In the genomic region with DNA sequence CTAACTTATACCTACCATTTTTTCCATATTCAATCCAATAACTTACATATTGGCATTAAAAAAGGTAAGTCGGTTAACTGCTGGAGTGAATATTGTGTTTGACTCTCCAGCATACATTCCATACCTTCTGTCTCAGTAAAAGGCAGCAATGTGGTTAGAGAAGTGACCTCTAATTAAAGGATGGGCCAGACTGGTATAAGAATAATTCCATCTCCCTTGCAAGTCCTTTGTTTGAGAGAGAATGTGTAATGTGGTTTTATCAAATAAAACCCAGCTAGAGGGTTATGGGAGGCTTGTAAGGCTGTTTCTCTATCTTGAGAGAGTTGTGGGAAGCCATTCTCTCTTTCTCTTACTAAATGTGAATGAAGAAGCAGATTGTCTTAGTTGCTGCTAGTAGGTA, we compare ENCODE assay signal across 37 cellular contexts.
"Had no signal": no experiment of that assay in that cellular context is flagged by ENCODE, and none has a peak within 500 bp of the region (broad histone marks: within the 10 kb centered on the region; RNA-seq: fewer than 3 reads in every experiment).

No MANE protein-coding gene starts in this region.

- H3K4me3 ChIP-seq: ascending aorta, body of pancreas, breast epithelium had no signal

- ATAC-seq: activated CD8-positive, alpha-beta T cell treated with anti-CD3 and anti-CD28 coated beads for 36 hours; activated naive CD8-positive, alpha-beta T cell treated with anti-CD3 and anti-CD28 coated beads, Interleukin-2, amount 50 U/mL, for 24 hours; activated T-cell treated with anti-CD3 and anti-CD28 coated beads, Interleukin-2, amount 50 U/mL, for 4 hours; activated T-cell treated with anti-CD3 and anti-CD28 coated beads, Interleukin-2, amount 50 U/mL, for 72 hours; activated T-helper 17 cell treated with anti-CD3 and anti-CD28 coated beads, Interleukin-2, amount 50 U/mL, for 72 hours; body of pancreas had no signal

- H3K4me1 Mint-ChIP-seq: activated naive CD4-positive, alpha-beta T cell treated with anti-CD3 and anti-CD28 coated beads, Interleukin-2, amount 10 ng/mL, durations not matched to agents 7 days and 5 days; activated naive CD4-positive, alpha-beta T cell treated with anti-CD3 and anti-CD28 coated beads, Interleukin-2, amount 50 U/mL, for 24 hours; activated naive CD8-positive, alpha-beta T cell treated with anti-CD3 and anti-CD28 coated beads, Interleukin-2, amount 10 ng/mL, durations not matched to agents 7 days and 5 days; activated T-helper 17 cell treated with anti-CD3 and anti-CD28 coated beads, Interleukin-2, amount 50 U/mL, for 72 hours had no signal

- H3K4me1 ChIP-seq: ascending aorta, body of pancreas, breast epithelium had no signal

- H3K27me3 ChIP-seq: ascending aorta, body of pancreas, brain microvascular endothelial cell, breast epithelium had no signal

- H3K36me3 Mint-ChIP-seq: activated CD4-positive, alpha-beta memory T cell treated with anti-CD3 and anti-CD28 coated beads for 36 hours; activated naive CD4-positive, alpha-beta T cell treated with anti-CD3 and anti-CD28 coated beads, Interleukin-2, amount 10 ng/mL, durations not matched to agents 7 days and 5 days; activated naive CD4-positive, alpha-beta T cell treated with anti-CD3 and anti-CD28 coated beads, Interleukin-2, amount 50 U/mL, for 24 hours; activated naive CD8-positive, alpha-beta T cell; activated naive CD8-positive, alpha-beta T cell treated with anti-CD3 and anti-CD28 coated beads, Interleukin-2, amount 10 ng/mL, durations not matched to agents 7 days and 5 days had no signal

- DNase-seq: activated B cell treated with CpG ODN at 0.5 μM for 24 hours; activated CD4-positive, alpha-beta memory T cell treated with anti-CD3 and anti-CD28 coated beads for 36 hours; activated CD4-positive, alpha-beta T cell treated with anti-CD3 and anti-CD28 coated beads for 4 hours; activated CD4-positive, alpha-beta T cell treated with anti-CD3 and anti-CD28 coated beads, Interleukin-2, amount 10 ng/mL, durations not matched to agents 24 days and 14 days; activated CD4-positive, alpha-beta T cell treated with anti-CD3 and anti-CD28 coated beads, Interleukin-2, amount 50 U/mL, for 1 hour; activated CD4-positive, alpha-beta T cell treated with anti-CD3 and anti-CD28 coated beads, Interleukin-2, amount 50 U/mL, for 4 hours; activated CD4-positive, CD25-positive, alpha-beta regulatory T cell treated with anti-CD3 and anti-CD28 coated beads, Interleukin-2, amount 50 U/mL, for 72 hours; activated CD8-positive, alpha-beta memory T cell treated with anti-CD3 and anti-CD28 coated beads, Interleukin-2, amount 50 U/mL, for 4 hours; activated CD8-positive, alpha-beta T cell treated with anti-CD3 and anti-CD28 coated beads for 36 hours; activated gamma-delta T cell; activated naive CD4-positive, alpha-beta T cell treated with anti-CD3 and anti-CD28 coated beads, Interleukin-2, amount 10 ng/mL, durations not matched to agents 7 days and 5 days; activated naive CD4-positive, alpha-beta T cell treated with Interleukin-2 at 50 U/mL for 16 hours; activated naive CD8-positive, alpha-beta T cell treated with anti-CD3 and anti-CD28 coated beads, Interleukin-2, amount 10 ng/mL, durations not matched to agents 7 days and 5 days; activated naive CD8-positive, alpha-beta T cell treated with anti-CD3 and anti-CD28 coated beads, Interleukin-2, amount 50 U/mL, for 24 hours; activated T-cell treated with anti-CD3 and anti-CD28 coated beads for 4 hours; activated T-cell treated with anti-CD3 and anti-CD28 coated beads, Interleukin-2, amount 50 U/mL, for 1 hour; activated T-cell treated with anti-CD3 and anti-CD28 coated beads, Interleukin-2, amount 50 U/mL, for 4 hours; activated T-cell treated with anti-CD3 and anti-CD28 coated beads, Interleukin-2, amount 50 U/mL, for 72 hours; amygdala; anterior cingulate cortex; body of pancreas; brain microvascular endothelial cell; central memory CD4-positive, alpha-beta T cell; SW 1271; T-helper 1 cell; T-helper 2 cell; T-helper 9 cell had no signal

- H3K4me3 Mint-ChIP-seq: activated B cell treated with CpG ODN at 0.5 μM for 24 hours; activated CD4-positive, alpha-beta memory T cell treated with anti-CD3 and anti-CD28 coated beads for 36 hours; activated CD4-positive, alpha-beta T cell treated with anti-CD3 and anti-CD28 coated beads, Interleukin-2, amount 10 ng/mL, durations not matched to agents 24 days and 14 days; activated CD8-positive, alpha-beta T cell treated with anti-CD3 and anti-CD28 coated beads for 36 hours; activated naive CD4-positive, alpha-beta T cell treated with anti-CD3 and anti-CD28 coated beads, Interleukin-2, amount 10 ng/mL, durations not matched to agents 7 days and 5 days; activated naive CD4-positive, alpha-beta T cell treated with anti-CD3 and anti-CD28 coated beads, Interleukin-2, amount 50 U/mL, for 24 hours; activated naive CD8-positive, alpha-beta T cell; activated naive CD8-positive, alpha-beta T cell treated with anti-CD3 and anti-CD28 coated beads, Interleukin-2, amount 10 ng/mL, durations not matched to agents 7 days and 5 days; activated naive CD8-positive, alpha-beta T cell treated with anti-CD3 and anti-CD28 coated beads, Interleukin-2, amount 50 U/mL, for 24 hours; activated T-cell treated with anti-CD3 and anti-CD28 coated beads, Interleukin-2, amount 50 U/mL, for 4 hours; activated T-cell treated with anti-CD3 and anti-CD28 coated beads, Interleukin-2, amount 50 U/mL, for 72 hours; activated T-helper 1 cell treated with anti-CD3 and anti-CD28 coated beads, Interleukin-12 subunit alpha, Interleukin-12 subunit beta, Interleukin-2, Interleukin-4 antibody, amounts not matched to agents 30 ng/mL and 10 ng/mL and 1 ng/mL, durations not matched to agents 14 hours and 24 hours and 36 hours; activated T-helper 17 cell treated with anti-CD3 and anti-CD28 coated beads, Interleukin-2, amount 50 U/mL, for 72 hours; T-helper 1 cell treated with Interleukin-12 subunit alpha and Interleukin-12 subunit beta and Interleukin-4 antibody, amounts not matched to agents 30 μg/mL and 1 μg/mL, for 36 hours; T-helper 2 cell treated with Interferon-gamma antibody and Interleukin-4, amounts not matched to agents 5 μg/mL and 100 μg/mL, for 36 hours had no signal

- H3K9me3 ChIP-seq: ascending aorta, body of pancreas, breast epithelium had no signal

- FAIRE-seq: TTC549 had no signal

- H3K9me3 Mint-ChIP-seq: activated B cell treated with CpG ODN at 0.5 μM for 24 hours; activated CD4-positive, alpha-beta T cell treated with anti-CD3 and anti-CD28 coated beads, Interleukin-2, amount 10 ng/mL, durations not matched to agents 24 days and 14 days; activated CD8-positive, alpha-beta T cell treated with anti-CD3 and anti-CD28 coated beads for 36 hours; activated naive CD4-positive, alpha-beta T cell treated with anti-CD3 and anti-CD28 coated beads, Interleukin-2, amount 50 U/mL, for 24 hours; activated naive CD8-positive, alpha-beta T cell treated with anti-CD3 and anti-CD28 coated beads, Interleukin-2, amount 10 ng/mL, durations not matched to agents 7 days and 5 days; activated naive CD8-positive, alpha-beta T cell treated with anti-CD3 and anti-CD28 coated beads, Interleukin-2, amount 50 U/mL, for 24 hours; activated T-cell treated with anti-CD3 and anti-CD28 coated beads, Interleukin-2, amount 50 U/mL, for 72 hours; activated T-helper 1 cell treated with anti-CD3 and anti-CD28 coated beads, Interleukin-12 subunit alpha, Interleukin-12 subunit beta, Interleukin-2, Interleukin-4 antibody, amounts not matched to agents 30 ng/mL and 10 ng/mL and 1 ng/mL, durations not matched to agents 14 hours and 24 hours and 36 hours; T-helper 2 cell treated with Interferon-gamma antibody and Interleukin-4, amounts not matched to agents 5 μg/mL and 100 μg/mL, for 36 hours had no signal

- H3K27ac ChIP-seq: ascending aorta, body of pancreas, brain microvascular endothelial cell, breast epithelium, VCaP had no signal

- H3K27ac Mint-ChIP-seq: activated B cell treated with CpG ODN at 0.5 μM for 24 hours; activated CD4-positive, alpha-beta memory T cell treated with anti-CD3 and anti-CD28 coated beads for 36 hours; activated CD4-positive, alpha-beta T cell treated with anti-CD3 and anti-CD28 coated beads, Interleukin-2, amount 10 ng/mL, durations not matched to agents 24 days and 14 days; activated CD8-positive, alpha-beta T cell treated with anti-CD3 and anti-CD28 coated beads for 36 hours; activated naive CD4-positive, alpha-beta T cell treated with anti-CD3 and anti-CD28 coated beads, Interleukin-2, amount 10 ng/mL, durations not matched to agents 7 days and 5 days; activated naive CD4-positive, alpha-beta T cell treated with anti-CD3 and anti-CD28 coated beads, Interleukin-2, amount 50 U/mL, for 24 hours; activated naive CD8-positive, alpha-beta T cell; activated naive CD8-positive, alpha-beta T cell treated with anti-CD3 and anti-CD28 coated beads, Interleukin-2, amount 10 ng/mL, durations not matched to agents 7 days and 5 days; activated naive CD8-positive, alpha-beta T cell treated with anti-CD3 and anti-CD28 coated beads, Interleukin-2, amount 50 U/mL, for 24 hours; activated T-cell treated with anti-CD3 and anti-CD28 coated beads, Interleukin-2, amount 50 U/mL, for 72 hours; activated T-helper 1 cell treated with anti-CD3 and anti-CD28 coated beads, Interleukin-12 subunit alpha, Interleukin-12 subunit beta, Interleukin-2, Interleukin-4 antibody, amounts not matched to agents 30 ng/mL and 10 ng/mL and 1 ng/mL, durations not matched to agents 14 hours and 24 hours and 36 hours; activated T-helper 17 cell treated with anti-CD3 and anti-CD28 coated beads, Interleukin-2, amount 50 U/mL, for 72 hours; T-helper 1 cell treated with Interleukin-12 subunit alpha and Interleukin-12 subunit beta and Interleukin-4 antibody, amounts not matched to agents 30 μg/mL and 1 μg/mL, for 36 hours; T-helper 2 cell treated with Interferon-gamma antibody and Interleukin-4, amounts not matched to agents 5 μg/mL and 100 μg/mL, for 36 hours had no signal

- H3K36me3 ChIP-seq: ascending aorta, brain microvascular endothelial cell, breast epithelium had no signal

- H3K27me3 Mint-ChIP-seq: activated B cell treated with CpG ODN at 0.5 μM for 24 hours; activated CD4-positive, alpha-beta memory T cell treated with anti-CD3 and anti-CD28 coated beads for 36 hours; activated CD4-positive, alpha-beta T cell treated with anti-CD3 and anti-CD28 coated beads, Interleukin-2, amount 10 ng/mL, durations not matched to agents 24 days and 14 days; activated CD8-positive, alpha-beta T cell treated with anti-CD3 and anti-CD28 coated beads for 36 hours; activated naive CD4-positive, alpha-beta T cell treated with anti-CD3 and anti-CD28 coated beads, Interleukin-2, amount 10 ng/mL, durations not matched to agents 7 days and 5 days; activated naive CD4-positive, alpha-beta T cell treated with anti-CD3 and anti-CD28 coated beads, Interleukin-2, amount 50 U/mL, for 24 hours; activated naive CD8-positive, alpha-beta T cell; activated naive CD8-positive, alpha-beta T cell treated with anti-CD3 and anti-CD28 coated beads, Interleukin-2, amount 10 ng/mL, durations not matched to agents 7 days and 5 days; activated T-helper 17 cell treated with anti-CD3 and anti-CD28 coated beads, Interleukin-2, amount 50 U/mL, for 72 hours had no signal
